In genomic region chr17:21573961-21574610, GRCh38 we compare ENCODE assay signal across 8 cellular contexts.
DNase-seq lines count a peak whose midpoint lies in the region; FAIRE-seq and TF ChIP-seq lines count a peak whose summit lies in the region.

No MANE protein-coding gene starts in this region.

- H2AFZ ChIP-seq in endothelial cell of umbilical vein (ENCODE audit: low read depth, low read length): peak overlapping the region; percentile 78

- POLR2A ChIA-PET in CD4-positive, alpha-beta memory T cell (lab: Charles Lee; ENCODE audit: partially characterized antibody): no interaction called here
- POLR2A ChIA-PET in endothelial cell of umbilical vein (lab: Charles Lee): no interaction called here

- no peaks in the 10 kb centered on the region for H4K20me1 ChIP-seq in endothelial cell of umbilical vein (replicated peaks; ENCODE audit: control insufficient read depth, extremely low read depth, insufficient read depth, low read length)

- peak; percentile 23 to 68 (median 49) for DNase-seq in CD4-positive, alpha-beta memory T cell
- DNase-seq in activated CD4-positive, alpha-beta T cell treated with anti-CD3 and anti-CD28 coated beads for 1 hour: peak; percentile 38
- DNase-seq in endothelial cell of umbilical vein (ENCODE audit: low read depth, low spot score) (peak; percentile 72), occipital lobe (lab: John Stamatoyannopoulos, UW) (peak; percentile 85), HPDE6-E6E7 (ENCODE audit: extremely low spot score) (no peak), germinal center (ENCODE audit: low spot score) (no peak), HAP-1 (ENCODE audit: low spot score in 2 of 2) (no peak), NCI-H1694 treated with DMSO at 0.1 percent for 48 hours (lab: John Stamatoyannopoulos, UW) (no peak)

- H3K36me3 Mint-ChIP-seq in CD4-positive, alpha-beta memory T cell: no peaks in the 10 kb centered on the region

- CTCF ChIA-PET in CD4-positive, alpha-beta memory T cell (lab: Charles Lee; ENCODE audit: partially characterized antibody): no interaction called here
- CTCF ChIA-PET in endothelial cell of umbilical vein (lab: Charles Lee): no interaction called here

- peaks cover 1 to 7% (median 3%) of the 10 kb centered on the region in 4 donors for H3K4me1 Mint-ChIP-seq in CD4-positive, alpha-beta memory T cell

- H3K27ac Mint-ChIP-seq in CD4-positive, alpha-beta memory T cell: peak overlapping the region in 2 of 7 donors; percentile 15 to 79

- intact Hi-C loops in CD4-positive, alpha-beta memory T cell (cut with micrococcal nuclease): no loop called here
- intact Hi-C loops in endothelial cell of umbilical vein (cut with micrococcal nuclease): no loop called here

- no peak overlapping the region for H3K9ac ChIP-seq in endothelial cell of umbilical vein (replicated peaks; ENCODE audit: extremely low read depth, insufficient read depth, low read length)

- FAIRE-seq in endothelial cell of umbilical vein (lab: Jason Lieb, UNC): no peak

- H3K4me1 ChIP-seq in CD4-positive, alpha-beta memory T cell (ENCODE audit: insufficient read depth, low read length): no peaks in the 10 kb centered on the region
- H3K4me1 ChIP-seq in endothelial cell of umbilical vein (ENCODE audit: control insufficient read depth, extremely low read depth, insufficient read depth, low read length) (no peaks in the 10 kb centered on the region), HAP-1 (no peaks in the 10 kb centered on the region)

- H3K9me3 Mint-ChIP-seq in CD4-positive, alpha-beta memory T cell: peaks cover 0 to 17% (median 10%) of the 10 kb centered on the region in 8 donors

- H3K9me1 ChIP-seq in endothelial cell of umbilical vein (replicated peaks; ENCODE audit: control insufficient read depth, extremely low read depth, insufficient read depth, low read length): no peaks in the 10 kb centered on the region

- in situ Hi-C loops in HAP-1 (cut with MboI; ENCODE audit: low sequenced_read_pairs): no loop called here

- H3K4me3 ChIP-seq in CD4-positive, alpha-beta memory T cell (ENCODE audit: low read length in 2 of 2): peak overlapping the region in 1 of 2 donors; percentile 52
- H3K4me3 ChIP-seq in endothelial cell of umbilical vein (replicated peaks in 1 of 3; ENCODE audit: insufficient read depth in 1 of 3, low read depth in 1 of 3, low read length in 3 of 3): peak overlapping the region in 2 of 3 experiments; percentile 11 to 53
- no peak overlapping the region for H3K4me3 ChIP-seq in HAP-1

- no peaks in the 10 kb centered on the region for H3K9me3 ChIP-seq in CD4-positive, alpha-beta memory T cell (ENCODE audit: control insufficient read depth in 1 of 2, low read length in 2 of 2)
- H3K9me3 ChIP-seq in endothelial cell of umbilical vein (replicated peaks; ENCODE audit: control insufficient read depth, insufficient read depth, low read length): no peaks in the 10 kb centered on the region
- H3K9me3 ChIP-seq in HAP-1: no peaks in the 10 kb centered on the region

- H3K27me3 Mint-ChIP-seq in CD4-positive, alpha-beta memory T cell: peaks cover 9 to 10% of the 10 kb centered on the region in 2 donors

- dilution Hi-C loops in endothelial cell of umbilical vein (cut with MboI; ENCODE audit: extremely low pct_ligation_motif_present, low sequenced_read_pairs): no loop called here

- no peaks in the 10 kb centered on the region for H3K79me2 ChIP-seq in endothelial cell of umbilical vein (ENCODE audit: control insufficient read depth, insufficient read depth, low read length)

- no peaks in the 10 kb centered on the region for H3K36me3 ChIP-seq in CD4-positive, alpha-beta memory T cell (ENCODE audit: insufficient read depth, low read length)
- no peaks in the 10 kb centered on the region for H3K36me3 ChIP-seq in endothelial cell of umbilical vein (ENCODE audit: control insufficient read depth in 2 of 2, extremely low read depth in 1 of 2, insufficient read depth in 2 of 2, low read length in 2 of 2)
- no peaks in the 10 kb centered on the region for H3K36me3 ChIP-seq in HAP-1 (replicated peaks)

- no peak overlapping the region for H3K27ac ChIP-seq in CD4-positive, alpha-beta memory T cell (ENCODE audit: low read depth, low read length)
- H3K27ac ChIP-seq in endothelial cell of umbilical vein (ENCODE audit: insufficient read depth, low read depth, low read length): no peak overlapping the region

- TF ChIP-seq CTCF in endothelial cell of umbilical vein (IDR thresholded peaks at IDR 0.05; ENCODE audit: extremely low read depth in 1 of 2, insufficient read depth in 1 of 2, low read depth in 1 of 2, low read length in 2 of 2): no peak

- no peaks in the 10 kb centered on the region for H3K27me3 ChIP-seq in CD4-positive, alpha-beta memory T cell (ENCODE audit: insufficient read depth, low read length)
- no peaks in the 10 kb centered on the region for H3K27me3 ChIP-seq in endothelial cell of umbilical vein (ENCODE audit: control insufficient read depth in 2 of 2, insufficient read depth in 2 of 2, low read length in 2 of 2)
- H3K27me3 ChIP-seq in HAP-1 (ENCODE audit: low read depth): no peaks in the 10 kb centered on the region

- H3K4me2 ChIP-seq in endothelial cell of umbilical vein (ENCODE audit: insufficient read depth, low read length): no peak overlapping the region

- no TSS peak for BruUV-seq in endothelial cell of umbilical vein (replicated peaks; lab: Mats Ljungman, UMichigan)

- peak overlapping the region in 7 of 8 donors; percentile 27 to 77 (median 65) for H3K4me3 Mint-ChIP-seq in CD4-positive, alpha-beta memory T cell

- no peak for TF ChIP-seq POLR2A in endothelial cell of umbilical vein (IDR thresholded peaks at IDR 0.05; ENCODE audit: low read depth, low read length)

TF ChIP-seq in endothelial cell of umbilical vein, 7 proteins besides CTCF, POLR2A, EP300 and RAD21:
- TF ChIP-seq POLR2AphosphoS5 (IDR thresholded peaks at IDR 0.05; ENCODE audit: insufficient read depth, low read depth, low read length) (no peak), MYC (IDR thresholded peaks at IDR 0.05; ENCODE audit: low read depth, low read length) (no peak), FOS (IDR thresholded peaks at IDR 0.05; ENCODE audit: borderline replicate concordance, insufficient read depth, low read length) (no peak), EZH2 (IDR thresholded peaks at IDR 0.05; ENCODE audit: borderline replicate concordance, low read depth, low read length, severe bottlenecking) (no peak), GATA2 (IDR thresholded peaks at IDR 0.05; ENCODE audit: insufficient read depth, insufficient read length, low read depth, low read length) (no peak), JUN (IDR thresholded peaks at IDR 0.05; ENCODE audit: borderline replicate concordance, insufficient read depth, insufficient read length, low read depth) (no peak)
- TF ChIP-seq, protein P1, sequence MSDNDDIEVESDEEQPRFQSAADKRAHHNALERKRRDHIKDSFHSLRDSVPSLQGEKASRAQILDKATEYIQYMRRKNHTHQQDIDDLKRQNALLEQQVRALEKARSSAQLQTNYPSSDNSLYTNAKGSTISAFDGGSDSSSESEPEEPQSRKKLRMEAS (IDR thresholded peaks at IDR 0.05; ENCODE audit: insufficient read depth, insufficient read length): no peak

Comparison
In these comparisons a context has a peak if more than half of its experiments do, and no peak if none do; other contexts are left out.
1. DNase-seq: peak in CD4-positive, alpha-beta memory T cell (5 of 5), activated CD4-positive, alpha-beta T cell treated with anti-CD3 and anti-CD28 coated beads for 1 hour (single experiment), endothelial cell of umbilical vein (single experiment) and occipital lobe (single experiment); none in HPDE6-E6E7 (single experiment), germinal center (single experiment), HAP-1 (0 of 2) and NCI-H1694 treated with DMSO at 0.1 percent for 48 hours (single experiment).